ENCODE assay signal across 8 cellular contexts in genomic region chr17:18246880-18247612, GRCh38.
DNase-seq lines count a peak whose midpoint lies in the region; ATAC-seq lines count a peak whose summit lies in the region.

No MANE protein-coding gene starts in this region.

- H3K9me3 Mint-ChIP-seq in stimulated activated naive B cell treated with anti-CD40 and anti-IgM and Interleukin-4, amounts not matched to agents 10 μg/mL and 1 μg/mL and 100 μg/mL, for 72 hours = no peaks in the 10 kb centered on the region

- H3K27ac Mint-ChIP-seq in stimulated activated naive B cell treated with anti-CD40 and anti-IgM and Interleukin-4, amounts not matched to agents 10 μg/mL and 1 μg/mL and 100 μg/mL, for 72 hours = peak overlapping the region; percentile 66

- peak overlapping the region; percentile 57 for H3K27ac ChIP-seq in angular gyrus (ENCODE audit: low read depth, low read length)

- ATAC-seq in stimulated activated naive B cell treated with anti-CD40 and anti-IgM and Interleukin-4, amounts not matched to agents 10 μg/mL and 1 μg/mL and 100 μg/mL, for 72 hours (replicated peaks) = peak; percentile 55 to 66

- H3K4me3 Mint-ChIP-seq in stimulated activated naive B cell treated with anti-CD40 and anti-IgM and Interleukin-4, amounts not matched to agents 10 μg/mL and 1 μg/mL and 100 μg/mL, for 72 hours = peak overlapping the region in 1 of 2 donors; percentile 46

- H3K4me1 Mint-ChIP-seq in stimulated activated naive B cell treated with anti-CD40 and anti-IgM and Interleukin-4, amounts not matched to agents 10 μg/mL and 1 μg/mL and 100 μg/mL, for 72 hours = peaks cover 9 to 13% of the 10 kb centered on the region in 2 donors

- H3K36me3 Mint-ChIP-seq in stimulated activated naive B cell treated with anti-CD40 and anti-IgM and Interleukin-4, amounts not matched to agents 10 μg/mL and 1 μg/mL and 100 μg/mL, for 72 hours = peaks cover 54 to 59% of the 10 kb centered on the region in 2 donors

- DNase-seq in NCI-H2081 (lab: John Stamatoyannopoulos, UW) (peak; percentile 65 to 80), NCI-H2081 treated with DMSO at 0.1 percent for 48 hours (lab: John Stamatoyannopoulos, UW) (no peak), NCI-H2196 treated with DMSO at 0.1 percent for 48 hours (lab: John Stamatoyannopoulos, UW; ENCODE audit: unreplicated experiment) (peak; percentile 68), iPS-NIHi7 (ENCODE audit: extremely low spot score) (peak; percentile 97), GDM1 (lab: John Stamatoyannopoulos, UW) (no peak), cortex of kidney (lab: John Stamatoyannopoulos, UW) (no peak)
- no peak for DNase-seq in stimulated activated naive B cell treated with anti-CD40 and anti-IgM and Interleukin-4, amounts not matched to agents 10 μg/mL and 1 μg/mL and 100 μg/mL, for 72 hours

- no peaks in the 10 kb centered on the region for H3K27me3 Mint-ChIP-seq in stimulated activated naive B cell treated with anti-CD40 and anti-IgM and Interleukin-4, amounts not matched to agents 10 μg/mL and 1 μg/mL and 100 μg/mL, for 72 hours

Comparison
In these comparisons a context has a peak if more than half of its experiments do, and no peak if none do; other contexts are left out.
1. DNase-seq: peak in NCI-H2081 (2 of 2), NCI-H2196 treated with DMSO at 0.1 percent for 48 hours (single experiment) and iPS-NIHi7 (single experiment); none in NCI-H2081 treated with DMSO at 0.1 percent for 48 hours (single experiment), stimulated activated naive B cell treated with anti-CD40 and anti-IgM and Interleukin-4, amounts not matched to agents 10 μg/mL and 1 μg/mL and 100 μg/mL, for 72 hours (single experiment), GDM1 (single experiment) and cortex of kidney (single experiment).